In the genomic region with DNA sequence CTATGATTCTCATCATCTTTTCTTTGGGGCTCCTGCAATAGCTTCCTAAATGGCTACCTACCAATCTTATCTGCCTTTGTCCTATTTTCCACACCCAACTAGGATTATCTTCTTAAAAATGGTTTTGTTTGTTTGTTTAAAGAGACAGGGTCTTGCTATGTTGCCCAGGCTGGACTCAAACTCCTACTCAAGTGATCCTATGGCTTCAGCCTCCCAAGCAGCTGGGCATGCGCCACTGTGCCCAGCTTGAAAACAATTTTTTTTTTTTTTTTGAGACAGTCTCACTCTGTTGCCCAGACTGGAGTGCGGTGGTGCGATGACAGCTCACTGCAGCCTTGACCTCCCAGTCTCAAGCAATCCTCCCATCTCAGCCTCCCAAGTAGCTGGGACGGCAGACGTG, we compare ENCODE assay signal across 13 cellular contexts. TPM values are rescaled to one million over a fixed set of nuclear protein-coding genes. Genes with fewer than 3 reads are reported as not detected.
DNase-seq lines count a peak whose midpoint lies in the region; ATAC-seq, FAIRE-seq and TF ChIP-seq lines count a peak whose summit lies in the region.
"Had no signal": no experiment of that assay in that cellular context is flagged by ENCODE, and none has a peak within 500 bp of the region (broad histone marks: within the 10 kb centered on the region; RNA-seq: fewer than 3 reads in every experiment).

No MANE protein-coding gene starts in this region.

- no peaks in the 10 kb centered on the region for H3K36me3 Mint-ChIP-seq in effector memory CD8-positive, alpha-beta T cell (ENCODE audit: insufficient read depth)
- H3K36me3 Mint-ChIP-seq in nephron (ENCODE audit: low read depth), result no peaks in the 10 kb centered on the region

- no peak for FAIRE-seq in urothelium cell line (lab: Jason Lieb, UNC)
- FAIRE-seq: frontal cortex, small intestine had no signal

- H3K9me3 ChIP-seq in left ventricle myocardium inferior (replicated peaks), result no peaks in the 10 kb centered on the region
- no peaks in the 10 kb centered on the region for H3K9me3 ChIP-seq in right cardiac atrium (ENCODE audit: control insufficient read depth, low read length)

- no peak overlapping the region for H3K4me3 ChIP-seq in left ventricle myocardium inferior
- H3K4me3 ChIP-seq in right cardiac atrium (ENCODE audit: low read length), result no peak overlapping the region

- WGBS in right cardiac atrium, result 98% methylated on average over 5 of the region's 5 CpGs

- H3K9me3 Mint-ChIP-seq in effector memory CD8-positive, alpha-beta T cell, result no peaks in the 10 kb centered on the region
- H3K9me3 Mint-ChIP-seq in nephron, result no peaks in the 10 kb centered on the region

- H3K27me3 Mint-ChIP-seq in effector memory CD8-positive, alpha-beta T cell, result no peaks in the 10 kb centered on the region
- no peaks in the 10 kb centered on the region for H3K27me3 Mint-ChIP-seq in nephron (ENCODE audit: low read depth)

- no peaks in the 10 kb centered on the region for H3K36me3 ChIP-seq in left ventricle myocardium inferior

- DNase-seq in left ventricle myocardium inferior, result no peak
- DNase-seq in right cardiac atrium, result no peak
- DNase-seq in effector memory CD8-positive, alpha-beta T cell, result no peak
- DNase-seq in urothelium cell line (ENCODE audit: low spot score), result no peak
- no peak for DNase-seq in GM19240 (ENCODE audit: insufficient read length, low spot score)
- DNase-seq: ACHN, NCI-H1092 had no signal

- H3K4me3 Mint-ChIP-seq in effector memory CD8-positive, alpha-beta T cell, result peak overlapping the region in 1 of 2 donors; percentile 12
- H3K4me3 Mint-ChIP-seq in nephron, result no peak overlapping the region

- H3K4me1 ChIP-seq in left ventricle myocardium inferior (peaks cover 64% of the 10 kb centered on the region), right cardiac atrium (ENCODE audit: control insufficient read depth, insufficient read depth, low read length) (peaks cover 15% of the 10 kb centered on the region)

- H3K27me3 ChIP-seq in left ventricle myocardium inferior (ENCODE audit: low read depth) (no peaks in the 10 kb centered on the region), right cardiac atrium (ENCODE audit: control insufficient read depth, insufficient read depth) (no peaks in the 10 kb centered on the region)
- H3K27me3 ChIP-seq: dorsolateral prefrontal cortex had no signal

- ATAC-seq in right cardiac atrium, result no peak
- ATAC-seq in effector memory CD8-positive, alpha-beta T cell (replicated peaks), result no peak
- no peak for ATAC-seq in GM21423 (IDR thresholded peaks at IDR 0.05; ENCODE audit: unreplicated experiment)
- no peak for ATAC-seq in GM19463 (IDR thresholded peaks at IDR 0.05; ENCODE audit: unreplicated experiment)

- peak overlapping the region; percentile 53 to 85 for H3K27ac Mint-ChIP-seq in effector memory CD8-positive, alpha-beta T cell
- peak overlapping the region in 2 of 3 experiments; percentile 53 to 70 for H3K27ac Mint-ChIP-seq in nephron

- peaks cover 12 to 16% of the 10 kb centered on the region in 2 donors for H3K4me1 Mint-ChIP-seq in effector memory CD8-positive, alpha-beta T cell (ENCODE audit: low read depth in 2 of 2)
- peaks cover 48% of the 10 kb centered on the region for H3K4me1 Mint-ChIP-seq in nephron

- intact Hi-C loops in left ventricle myocardium inferior (cut with micrococcal nuclease) (no loop called here), right cardiac atrium (cut with DNase I) (no loop called here)

- TF ChIP-seq CTCF in left ventricle myocardium inferior (IDR thresholded peaks at IDR 0.05; ENCODE audit: borderline replicate concordance) (no peak), nephron (IDR thresholded peaks at IDR 0.05; ENCODE audit: unreplicated experiment in 3 of 3) (no peak)

- H3K27ac ChIP-seq in left ventricle myocardium inferior (replicated peaks), result peak overlapping the region; percentile 49
- H3K27ac ChIP-seq in right cardiac atrium (ENCODE audit: low read length), result no peak overlapping the region

RNA-seq across cellular contexts. Expression of a gene that starts 14.9 kb away (rescaled TPM):
- total RNA-seq in left ventricle myocardium inferior (7.7 TPM), right cardiac atrium (10 to 100 TPM in 1 of 4 donors, 1 to 10 TPM in 3; 7.6 to 10.0 (median 8.0) TPM)
- 5.5 TPM for polyA plus RNA-seq in right cardiac atrium
